8 cellular contexts compared by ENCODE assay signal in genomic region chr2:29223851-29224692, GRCh38.
DNase-seq lines count a peak whose midpoint lies in the region; ATAC-seq, FAIRE-seq and TF ChIP-seq lines count a peak whose summit lies in the region.

No MANE protein-coding gene starts in this region.

- intact Hi-C loops in Right ventricle myocardium inferior (cut with DNase I): no loop called here
- intact Hi-C loops in left ventricle myocardium inferior (cut with micrococcal nuclease): no loop called here
- intact Hi-C loops in kidney (cut with DNase I): no loop called here
- intact Hi-C loops in aorta (cut with DNase I): no loop called here

- H3K36me3 ChIP-seq in left ventricle myocardium inferior (no peaks in the 10 kb centered on the region), kidney (ENCODE audit: control insufficient read depth in 1 of 2, insufficient read depth in 2 of 2, low read length in 2 of 2) (no peaks in the 10 kb centered on the region), aorta (ENCODE audit: control insufficient read depth in 1 of 2, insufficient read depth in 2 of 2, low read length in 1 of 2) (no peaks in the 10 kb centered on the region)

- H3K27me3 ChIP-seq in left ventricle myocardium inferior (ENCODE audit: low read depth) (peaks cover 69% of the 10 kb centered on the region), aorta (ENCODE audit: control insufficient read depth in 1 of 2, insufficient read depth in 2 of 2, low read length in 1 of 2) (no peaks in the 10 kb centered on the region)

- DNase-seq in Right ventricle myocardium inferior (ENCODE audit: missing footprints) (peak; percentile 59), left ventricle myocardium inferior (no peak), astrocyte of the spinal cord (ENCODE audit: low read depth, low spot score) (peak; percentile 68), kidney (peak; percentile 83), aorta (peak in 1 of 2 donors; percentile 85), GF-D8 (lab: John Stamatoyannopoulos, UW) (no peak), kidney glomerular epithelial cell (lab: John Stamatoyannopoulos, UW) (no peak)
- DNase-seq in stimulated activated CD4-positive, alpha-beta T cell treated with anti-CD3 and anti-CD28 coated beads, Interleukin-15, amount 100 ng/mL, for 24 hours: no peak

- WGBS in aorta, 2 donors: 65 to 71% methylated on average over 7 of the region's 7 CpGs

- no peaks in the 10 kb centered on the region for H3K9me3 ChIP-seq in left ventricle myocardium inferior (replicated peaks)
- H3K9me3 ChIP-seq in kidney (ENCODE audit: control insufficient read depth in 1 of 2, low read length in 2 of 2): no peaks in the 10 kb centered on the region
- H3K9me3 ChIP-seq in aorta (ENCODE audit: control insufficient read depth, low read length): no peaks in the 10 kb centered on the region

- no peak overlapping the region for H3K4me3 ChIP-seq in left ventricle myocardium inferior
- no peak overlapping the region for H3K4me3 ChIP-seq in astrocyte of the spinal cord (ENCODE audit: low read depth, low read length)
- H3K4me3 ChIP-seq in kidney (ENCODE audit: low read length in 2 of 2): no peak overlapping the region
- H3K4me3 ChIP-seq in aorta (ENCODE audit: low read length in 2 of 2): no peak overlapping the region

- H3K27ac ChIP-seq in left ventricle myocardium inferior (replicated peaks): no peak overlapping the region
- H3K27ac ChIP-seq in kidney (ENCODE audit: low read depth in 2 of 2, low read length in 2 of 2): no peak overlapping the region
- no peak overlapping the region for H3K27ac ChIP-seq in aorta (ENCODE audit: low read depth in 1 of 2, low read length in 2 of 2)

- H3K9ac ChIP-seq in kidney (ENCODE audit: low read length in 2 of 2): no peak overlapping the region

- FAIRE-seq in kidney (lab: Jason Lieb, UNC): no peak

- in situ Hi-C loops in astrocyte of the spinal cord (cut with HindIII; ENCODE audit: low sequenced_read_pairs): no loop called here

- peaks cover 4% of the 10 kb centered on the region for H3K4me1 ChIP-seq in left ventricle myocardium inferior
- H3K4me1 ChIP-seq in kidney (ENCODE audit: control insufficient read depth in 1 of 2, insufficient read depth in 1 of 2, low read depth in 1 of 2, low read length in 2 of 2): peaks cover 0 to 5% of the 10 kb centered on the region in 2 donors
- H3K4me1 ChIP-seq in aorta (ENCODE audit: control insufficient read depth in 1 of 2, insufficient read depth in 2 of 2, low read length in 2 of 2): no peaks in the 10 kb centered on the region

- no peak for TF ChIP-seq CTCF in left ventricle myocardium inferior (IDR thresholded peaks at IDR 0.05; ENCODE audit: borderline replicate concordance)
- no peak for TF ChIP-seq CTCF in astrocyte of the spinal cord (IDR thresholded peaks at IDR 0.05; ENCODE audit: low read depth, low read length)
- no peak for TF ChIP-seq CTCF in kidney (IDR thresholded peaks at IDR 0.05; ENCODE audit: borderline replicate concordance, extremely low read depth, insufficient read depth)

- ATAC-seq in Right ventricle myocardium inferior (peak; percentile 62), aorta (ENCODE audit: low FRiP score) (peak; percentile 40)

Comparison
In these comparisons a context has a peak if more than half of its experiments do, and no peak if none do; other contexts are left out.
1. DNase-seq: peak in Right ventricle myocardium inferior (single experiment), astrocyte of the spinal cord (single experiment) and kidney (single experiment); none in left ventricle myocardium inferior (single experiment), stimulated activated CD4-positive, alpha-beta T cell treated with anti-CD3 and anti-CD28 coated beads, Interleukin-15, amount 100 ng/mL, for 24 hours (single experiment), GF-D8 (single experiment) and kidney glomerular epithelial cell (single experiment).